10 cellular contexts compared by ENCODE assay signal in genomic region chr14:74973003-74973614, GRCh38. TPM values are rescaled to one million over a fixed set of nuclear protein-coding genes. Genes with fewer than 3 reads are reported as not detected.
DNase-seq lines count a peak whose midpoint lies in the region; ATAC-seq and TF ChIP-seq lines count a peak whose summit lies in the region.
"Had no signal": no experiment of that assay in that cellular context is flagged by ENCODE, and none has a peak within 500 bp of the region (broad histone marks: within the 10 kb centered on the region; RNA-seq: fewer than 3 reads in every experiment).

No MANE protein-coding gene starts in this region.

- TF ChIP-seq EP300 in SK-N-SH (IDR thresholded peaks at IDR 0.05; ENCODE audit: borderline replicate concordance in 1 of 2, low read depth in 1 of 2, low read length in 1 of 2), result no peak

- peaks cover 0 to 52% of the 10 kb centered on the region in 2 experiments; a peak in 1 of 4 replicates for H3K4me1 ChIP-seq in SK-N-SH (ENCODE audit: control insufficient read depth in 1 of 2, insufficient read depth in 2 of 2, low read depth in 1 of 2, low read length in 1 of 2)
- H3K4me1 ChIP-seq in PC-3 (ENCODE audit: insufficient read depth, low read length), result peaks cover 6% of the 10 kb centered on the region; the same call in 1 of the 2 replicates

- H2AFZ ChIP-seq in SK-N-SH (ENCODE audit: low read depth) (no peak overlapping the region; the same call in 1 of the 2 replicates), PC-3 (ENCODE audit: low read length) (no peak overlapping the region)

- no TSS peak for BruUV-seq in PC-3 (replicated peaks; lab: Mats Ljungman, UMichigan)

- H3K79me2 ChIP-seq in SK-N-SH (ENCODE audit: insufficient read depth), result no peaks in the 10 kb centered on the region
- H3K79me2 ChIP-seq in PC-3 (ENCODE audit: low read length), result no peaks in the 10 kb centered on the region

- H3F3A ChIP-seq in SK-N-SH (replicated peaks; ENCODE audit: insufficient read depth) (no peaks in the 10 kb centered on the region), PC-3 (ENCODE audit: low read length, unreplicated experiment) (no peaks in the 10 kb centered on the region)

- H3K9me3 ChIP-seq in SK-N-SH (no peaks in the 10 kb centered on the region), PC-3 (ENCODE audit: low read length) (no peaks in the 10 kb centered on the region)

- H3K27ac ChIP-seq in SK-N-SH (ENCODE audit: low read depth in 2 of 2, low read length in 1 of 2), result peak overlapping the region in 1 of 2 experiments; percentile 31; a peak in 1 of 4 replicates
- H3K27ac ChIP-seq in PC-3 (ENCODE audit: low read length), result no peak overlapping the region

- H3K4me2 ChIP-seq in SK-N-SH, result no peak overlapping the region
- H3K4me2 ChIP-seq in PC-3 (ENCODE audit: low read length), result no peak overlapping the region

- no peaks in the 10 kb centered on the region for H3K27me3 ChIP-seq in SK-N-SH (ENCODE audit: insufficient read depth)
- H3K27me3 ChIP-seq in PC-3 (ENCODE audit: low read length), result no peaks in the 10 kb centered on the region

- CTCF ChIA-PET in SK-N-SH (lab: Yijun Ruan, JAX), result interaction anchor here (1.5 kb wide), 1 partner anchor 8 kb away, joined by 3 read pairs; no protein-coding TSS in a partner anchor
- CTCF ChIA-PET in PC-3 (lab: Charles Lee), result no interaction called here

- H3K9me2 ChIP-seq in SK-N-SH (no peaks in the 10 kb centered on the region), PC-3 (replicated peaks; ENCODE audit: low read length) (no peaks in the 10 kb centered on the region)

- H3K9ac ChIP-seq in SK-N-SH (no peak overlapping the region), PC-3 (ENCODE audit: low read length) (no peak overlapping the region)

- no peak overlapping the region for H3K4me3 ChIP-seq in SK-N-SH (ENCODE audit: low read depth in 2 of 2, low read length in 1 of 2)
- H3K4me3 ChIP-seq in PC-3 (ENCODE audit: low read length), result no peak overlapping the region

- ATAC-seq in SK-N-SH treated with all-trans-retinoic acid at 6 μM for 48 hours (no peak; the same call in 2 of the 3 replicates), GM18858 (IDR thresholded peaks at IDR 0.05; ENCODE audit: unreplicated experiment) (no peak), PC-3 (no peak)
- ATAC-seq in stimulated activated naive CD8-positive, alpha-beta T cell treated with anti-CD3 and anti-CD28 coated beads, Interleukin-15, Interleukin-2, amounts not matched to agents 100 U/mL and 50 U/mL, for 24 hours, result peak; percentile 75

- TF ChIP-seq RAD21 in SK-N-SH (IDR thresholded peaks at IDR 0.05; ENCODE audit: low read length), result no peak

- TF ChIP-seq CTCF in SK-N-SH (IDR thresholded peaks at IDR 0.05) (no peak), PC-3 (conservative IDR thresholded peaks at IDR 0.05; ENCODE audit: low read depth, low read length) (no peak)

- POLR2A ChIA-PET in SK-N-SH (lab: Yijun Ruan, JAX), result no interaction called here
- POLR2A ChIA-PET in PC-3 (lab: Charles Lee; ENCODE audit: unreplicated experiment), result no interaction called here

- H4K20me1 ChIP-seq in SK-N-SH (ENCODE audit: insufficient read depth) (no peaks in the 10 kb centered on the region), PC-3 (ENCODE audit: low read length) (no peaks in the 10 kb centered on the region)

- peak; percentile 47 for DNase-seq in SK-N-SH
- peak; percentile 5 for DNase-seq in activated CD8-positive, alpha-beta memory T cell treated with anti-CD3 and anti-CD28 coated beads, Interleukin-2, amount 50 U/mL, for 24 hours (ENCODE audit: extremely low read depth)
- peak; percentile 59 for DNase-seq in hepatic stellate cell (ENCODE audit: low spot score)
- DNase-seq in stimulated activated naive CD8-positive, alpha-beta T cell treated with anti-CD3 and anti-CD28 coated beads, Interleukin-15, Interleukin-2, amounts not matched to agents 100 U/mL and 50 U/mL, for 24 hours, result peak; percentile 45
- no peak for DNase-seq in PC-3
- no peak for DNase-seq in SW 1271 (lab: John Stamatoyannopoulos, UW)
- DNase-seq: KG1, T1000 had no signal

- intact Hi-C loops in PC-3 (cut with micrococcal nuclease), result no loop called here

- WGBS in SK-N-SH (ENCODE audit: low lambda C conversion rate), result 100% methylated on average over 1 of the region's 15 CpGs

- H3K36me3 ChIP-seq in SK-N-SH (replicated peaks in 1 of 2; ENCODE audit: control insufficient read depth in 1 of 2, insufficient read depth in 2 of 2, low read length in 1 of 2) (no peaks in the 10 kb centered on the region), PC-3 (ENCODE audit: low read depth, low read length) (no peaks in the 10 kb centered on the region)

TF ChIP-seq in SK-N-SH, 30 proteins besides CTCF, POLR2A, EP300 and RAD21:
- TF ChIP-seq MAX (IDR thresholded peaks at IDR 0.05; ENCODE audit: low read depth), result peak; percentile 76
- no peak for TF ChIP-seq FOXM1 (IDR thresholded peaks at IDR 0.05; ENCODE audit: low read depth)
TF ChIP-seq in SK-N-SH: peak in this region for 1.

TF ChIP-seq in SK-N-SH treated with all-trans-retinoic acid at 6 μM for 48 hours, 23 proteins besides CTCF, POLR2A, EP300 and RAD21:
- no peak for TF ChIP-seq ZFP30 (CRISPR knock-in tag; IDR thresholded peaks at IDR 0.05)

RNA-seq across cellular contexts. Expression of gene PGF, which starts 17.7 kb away (rescaled TPM):
- polyA plus RNA-seq in SK-N-SH (2012; rRNA removed), result 2.3 and 4.4 TPM in 2 replicates
- polyA plus RNA-seq in SK-N-SH (2012; cell fraction: cytosol; rRNA removed), result 2.0 and 3.5 TPM in 2 replicates
- polyA plus RNA-seq in SK-N-SH (2012; cell fraction: nucleus; rRNA removed), result 2.6 and 3.5 TPM in 2 replicates
- 0.26 and 1.5 TPM in 2 replicates for total RNA-seq in PC-3 (2014; rRNA removed)

RNA-seq across cellular contexts. Expression of gene EIF2B2, which starts 29.6 kb away (rescaled TPM):
- polyA plus RNA-seq in SK-N-SH (2012; rRNA removed), result 111 and 125 TPM in 2 replicates
- polyA plus RNA-seq in SK-N-SH (2012; cell fraction: cytosol; rRNA removed), result 96.3 and 101 TPM in 2 replicates
- 86.6 and 105 TPM in 2 replicates for polyA plus RNA-seq in SK-N-SH (2012; cell fraction: nucleus; rRNA removed)
- 96.8 and 113 TPM in 2 replicates for total RNA-seq in PC-3 (2014; rRNA removed)

RNA-seq across cellular contexts. Expression of gene RPS6KL1, which starts 50.0 kb away (rescaled TPM):
- polyA plus RNA-seq in SK-N-SH (2012; rRNA removed), result 2.5 and 4.4 TPM in 2 replicates
- polyA plus RNA-seq in SK-N-SH (2012; cell fraction: cytosol; rRNA removed), result 1.2 and 2.1 TPM in 2 replicates
- 12.2 and 14.8 TPM in 2 replicates for polyA plus RNA-seq in SK-N-SH (2012; cell fraction: nucleus; rRNA removed)
- 16.0 and 17.9 TPM in 2 replicates for total RNA-seq in PC-3 (2014; rRNA removed)

Comparison
In these comparisons a context has a peak if more than half of its experiments do, and no peak if none do; other contexts are left out.
1. DNase-seq: peak in SK-N-SH (single experiment), activated CD8-positive, alpha-beta memory T cell treated with anti-CD3 and anti-CD28 coated beads, Interleukin-2, amount 50 U/mL, for 24 hours (single experiment), hepatic stellate cell (single experiment) and stimulated activated naive CD8-positive, alpha-beta T cell treated with anti-CD3 and anti-CD28 coated beads, Interleukin-15, Interleukin-2, amounts not matched to agents 100 U/mL and 50 U/mL, for 24 hours (single experiment); none in PC-3 (single experiment) and SW 1271 (0 of 2).